In genomic region chr3:181712190-181712504, GRCh38 we compare ENCODE assay signal across 8 cellular contexts. TPM values are rescaled to one million over a fixed set of nuclear protein-coding genes. Genes with fewer than 3 reads are reported as not detected.
DNase-seq lines count a peak whose midpoint lies in the region; ATAC-seq, FAIRE-seq and TF ChIP-seq lines count a peak whose summit lies in the region.

No MANE protein-coding gene starts in this region.

- no peaks in the 10 kb centered on the region for H3K9me3 Mint-ChIP-seq in MCF 10A (ENCODE audit: unreplicated experiment)
- H3K9me3 Mint-ChIP-seq in mesothelial cell of epicardium, result no peaks in the 10 kb centered on the region
- H3K9me3 Mint-ChIP-seq in activated T-helper 17 cell treated with anti-CD3 and anti-CD28 coated beads, Interleukin-2, amount 50 U/mL, for 72 hours, result no peaks in the 10 kb centered on the region

- H3K9me3 ChIP-seq in breast epithelium (no peaks in the 10 kb centered on the region), upper lobe of right lung (no peaks in the 10 kb centered on the region)

- H3K27me3 ChIP-seq in breast epithelium, result peaks cover 17 to 98% of the 10 kb centered on the region in 2 donors
- H3K27me3 ChIP-seq in upper lobe of right lung, result peaks cover 98% of the 10 kb centered on the region

- H3K27ac ChIP-seq in breast epithelium (no peak overlapping the region), caudate nucleus (ENCODE audit: low read depth, low read length) (peak overlapping the region; percentile 94), upper lobe of right lung (no peak overlapping the region)

- POLR2A ChIA-PET in MCF 10A (lab: Yijun Ruan, JAX), result no interaction called here

- H3K36me3 Mint-ChIP-seq in MCF 10A (ENCODE audit: insufficient read depth, unreplicated experiment) (no peaks in the 10 kb centered on the region), mesothelial cell of epicardium (no peaks in the 10 kb centered on the region)
- peaks cover 16% of the 10 kb centered on the region for H3K36me3 Mint-ChIP-seq in activated T-helper 17 cell treated with anti-CD3 and anti-CD28 coated beads, Interleukin-2, amount 50 U/mL, for 72 hours (ENCODE audit: low read depth)

- TF ChIP-seq POLR2A in breast epithelium (IDR thresholded peaks at IDR 0.05), result no peak

- no peaks in the 10 kb centered on the region for H3K36me3 ChIP-seq in breast epithelium
- H3K36me3 ChIP-seq in upper lobe of right lung, result no peaks in the 10 kb centered on the region

- H3K27me3 Mint-ChIP-seq in MCF 10A (ENCODE audit: insufficient read depth, unreplicated experiment), result no peaks in the 10 kb centered on the region
- peaks cover 50% of the 10 kb centered on the region for H3K27me3 Mint-ChIP-seq in mesothelial cell of epicardium (ENCODE audit: low read depth)
- H3K27me3 Mint-ChIP-seq in activated T-helper 17 cell treated with anti-CD3 and anti-CD28 coated beads, Interleukin-2, amount 50 U/mL, for 72 hours, result peaks cover 41% of the 10 kb centered on the region

- peak overlapping the region; percentile 6 to 61 (median 34) for H3K4me3 ChIP-seq in breast epithelium
- H3K4me3 ChIP-seq in upper lobe of right lung, result peak overlapping the region; percentile 31

- H3K4me1 ChIP-seq in breast epithelium (peaks cover 3 to 9% of the 10 kb centered on the region in 2 donors), upper lobe of right lung (peaks cover 12% of the 10 kb centered on the region)

- FAIRE-seq in HTR-8/SVneo (lab: Jason Lieb, UNC), result no peak

- BruUV-seq in MCF 10A (replicated peaks; lab: Mats Ljungman, UMichigan), result no TSS peak

- DNase-seq in breast epithelium (ENCODE audit: low spot score in 2 of 2) (no peak), MCF 10A (ENCODE audit: unreplicated experiment) (no peak), caudate nucleus (lab: John Stamatoyannopoulos, UW) (peak in 1 of 61 donors; percentile 71), mesothelial cell of epicardium (ENCODE audit: low spot score in 2 of 2, unreplicated experiment in 2 of 2) (no peak), upper lobe of right lung (no peak), HTR-8/SVneo (ENCODE audit: insufficient read length, low spot score) (no peak)

- TF ChIP-seq CTCF in breast epithelium (IDR thresholded peaks at IDR 0.05) (no peak), MCF 10A (IDR thresholded peaks at IDR 0.05; ENCODE audit: unreplicated experiment) (no peak), mesothelial cell of epicardium (IDR thresholded peaks at IDR 0.05; ENCODE audit: unreplicated experiment) (no peak), upper lobe of right lung (IDR thresholded peaks at IDR 0.05) (no peak)

- CTCF ChIA-PET in MCF 10A (lab: Yijun Ruan, JAX), result interaction anchor here (0.6 to 0.7 kb wide), 2 partner anchors 391 to 877 kb away, joined by 3 read pairs; no protein-coding TSS in a partner anchor

- H3K4me3 Mint-ChIP-seq in MCF 10A (ENCODE audit: unreplicated experiment) (no peak overlapping the region), mesothelial cell of epicardium (peak overlapping the region; percentile 47)
- no peak overlapping the region for H3K4me3 Mint-ChIP-seq in activated T-helper 17 cell treated with anti-CD3 and anti-CD28 coated beads, Interleukin-2, amount 50 U/mL, for 72 hours

- ATAC-seq in upper lobe of right lung, result no peak
- no peak for ATAC-seq in activated T-helper 17 cell treated with anti-CD3 and anti-CD28 coated beads, Interleukin-2, amount 50 U/mL, for 72 hours (replicated peaks)
- ATAC-seq in HG03520 (IDR thresholded peaks at IDR 0.05; ENCODE audit: unreplicated experiment), result no peak

- H3K27ac Mint-ChIP-seq in MCF 10A (ENCODE audit: low read depth, unreplicated experiment), result no peak overlapping the region
- no peak overlapping the region for H3K27ac Mint-ChIP-seq in mesothelial cell of epicardium
- no peak overlapping the region for H3K27ac Mint-ChIP-seq in activated T-helper 17 cell treated with anti-CD3 and anti-CD28 coated beads, Interleukin-2, amount 50 U/mL, for 72 hours

- intact Hi-C loops in breast epithelium (cut with DNase I; ENCODE audit: low total_unique reads) (no loop called here), MCF 10A (cut with micrococcal nuclease) (no loop called here), upper lobe of right lung (cut with DNase I) (no loop called here)

- H3K4me1 Mint-ChIP-seq in MCF 10A (ENCODE audit: insufficient read depth, unreplicated experiment) (peaks cover 8% of the 10 kb centered on the region), mesothelial cell of epicardium (peaks cover 9% of the 10 kb centered on the region)
- peaks cover 7% of the 10 kb centered on the region for H3K4me1 Mint-ChIP-seq in activated T-helper 17 cell treated with anti-CD3 and anti-CD28 coated beads, Interleukin-2, amount 50 U/mL, for 72 hours

RNA-seq across cellular contexts. Expression of gene SOX2, which starts 0.4 kb away (rescaled TPM):
- total RNA-seq in breast epithelium (under 1 TPM in 2 of 3 donors, not detected in 1; under 0.01 to 0.16 TPM), MCF 10A (2022) (not detected in 2 replicates), mesothelial cell of epicardium (0.09 TPM in 2 of 3 replicates, not detected in the other), upper lobe of right lung (0.20 TPM)
- 1 to 10 TPM in 1 of 2 donors, not detected in 1; 3.7 TPM for total RNA-seq in activated T-helper 17 cell treated with anti-CD3 and anti-CD28 coated beads, Interleukin-2, amount 50 U/mL, for 72 hours
